In genomic region chr17:44071772-44072171, GRCh38 we compare ENCODE assay signal across 8 cellular contexts. TPM values are rescaled to one million over a fixed set of nuclear protein-coding genes. Genes with fewer than 3 reads are reported as not detected.
DNase-seq lines count a peak whose midpoint lies in the region; ATAC-seq and TF ChIP-seq lines count a peak whose summit lies in the region.

No MANE protein-coding gene starts in this region.

- no peaks in the 10 kb centered on the region; a peak in 1 of 5 replicates for H3K9me3 Mint-ChIP-seq in H9

- H3K4me1 Mint-ChIP-seq in H9, result peaks cover 17 to 29% of the 10 kb centered on the region in 2 experiments

- TF ChIP-seq CTCF in 22Rv1 (IDR thresholded peaks at IDR 0.05) (no peak), H9 (conservative IDR thresholded peaks at IDR 0.05) (no peak), lower lobe of right lung (IDR thresholded peaks at IDR 0.05) (no peak)

- H4K91ac ChIP-seq in H9 (ENCODE audit: insufficient read length, low read depth, low read length), result no peak overlapping the region

- WGBS in H9 (ENCODE audit: extremely low coverage, insufficient read length, low lambda C conversion rate), result no CpG with 5 or more reads among the region's 2 CpGs

- peak overlapping the region; percentile 93 to 96 for H3K4me3 Mint-ChIP-seq in H9

- H2BK15ac ChIP-seq in H9 (ENCODE audit: low read depth, low read length), result no peak overlapping the region

- no peak overlapping the region for H2AK5ac ChIP-seq in H9 (ENCODE audit: insufficient read length, low read length)

- H2BK20ac ChIP-seq in H9 (ENCODE audit: low read depth, low read length, poor library complexity, severe bottlenecking), result no peak overlapping the region

- H3K4me3 ChIP-seq in lower lobe of right lung, result peak overlapping the region; percentile 77

- peak overlapping the region; percentile 84 for H3K4me2 ChIP-seq in H9 (ENCODE audit: insufficient read depth, insufficient read length, low read length)

- no peak overlapping the region for H3K14ac ChIP-seq in H9 (ENCODE audit: insufficient read depth, low read length)

- H3K56ac ChIP-seq in H9 (ENCODE audit: insufficient read length, low read depth, low read length), result no peak overlapping the region

- no peak overlapping the region for H4K5ac ChIP-seq in H9 (ENCODE audit: insufficient read length, low read depth, low read length)

- H2BK120ac ChIP-seq in H9 (ENCODE audit: low read depth, low read length, poor library complexity, severe bottlenecking), result no peak overlapping the region

- H3K27me3 ChIP-seq in H9 (ENCODE audit: insufficient read depth, low read length), result no peaks in the 10 kb centered on the region
- H3K27me3 ChIP-seq in lower lobe of right lung (ENCODE audit: low read depth), result no peaks in the 10 kb centered on the region

- no peak overlapping the region for H3K23ac ChIP-seq in H9 (ENCODE audit: insufficient read length, low read depth, low read length)

- H3K4me1 ChIP-seq in H9 (ENCODE audit: insufficient read depth, low read length) (no peaks in the 10 kb centered on the region), lower lobe of right lung (peaks cover 34% of the 10 kb centered on the region)

- no peak overlapping the region for H2BK12ac ChIP-seq in H9 (ENCODE audit: insufficient read length, low read depth, low read length)

- H3K27ac ChIP-seq in 22Rv1, result peak overlapping the region; percentile 89
- H3K27ac ChIP-seq in H9 (ENCODE audit: insufficient read length, low read depth, low read length), result no peak overlapping the region
- peak overlapping the region; percentile 86 for H3K27ac ChIP-seq in lower lobe of right lung

- no peak for ATAC-seq in lower lobe of right lung
- ATAC-seq in GM19328 (IDR thresholded peaks at IDR 0.05; ENCODE audit: unreplicated experiment), result no peak
- no peak for ATAC-seq in HG03139 (IDR thresholded peaks at IDR 0.05; ENCODE audit: unreplicated experiment)

- peak overlapping the region; percentile 25 for H3K9ac ChIP-seq in H9 (ENCODE audit: extremely low read depth, insufficient read length, low read length)

- H3K79me2 ChIP-seq in H9 (ENCODE audit: insufficient read depth, low read length), result no peaks in the 10 kb centered on the region; the same call in 1 of the 2 replicates

- peaks cover 32% of the 10 kb centered on the region for H3K36me3 ChIP-seq in lower lobe of right lung

- peak overlapping the region; percentile 17 to 97 (median 91); a peak in 3 of 7 replicates for H3K27ac Mint-ChIP-seq in H9

- H3K23me2 ChIP-seq in H9 (ENCODE audit: insufficient read length, low read depth, low read length, poor library complexity, severe bottlenecking), result peaks cover 9% of the 10 kb centered on the region

- no peak overlapping the region for H3T11ph ChIP-seq in H9 (ENCODE audit: low read length)

- H2BK5ac ChIP-seq in H9 (ENCODE audit: insufficient read length, low read length), result no peak overlapping the region

- no peak overlapping the region for H2AFZ ChIP-seq in H9 (ENCODE audit: low read length)

- peaks cover 21 to 42% (median 33%) of the 10 kb centered on the region in 3 experiments; a peak in 6 of 7 replicates for H3K36me3 Mint-ChIP-seq in H9 (ENCODE audit: insufficient read depth in 1 of 3, low read depth in 3 of 3)

- H4K8ac ChIP-seq in H9 (replicated peaks; ENCODE audit: insufficient read length, low read depth, low read length), result no peak overlapping the region

- no peaks in the 10 kb centered on the region for H4K20me1 ChIP-seq in H9 (ENCODE audit: control insufficient read depth, insufficient read depth, insufficient read length)

- no peaks in the 10 kb centered on the region for H3K79me1 ChIP-seq in H9 (ENCODE audit: insufficient read depth, low read depth, low read length, poor library complexity, severe bottlenecking)

- no peak overlapping the region for H3K18ac ChIP-seq in H9 (ENCODE audit: insufficient read length, low read depth, low read length)

- no peaks in the 10 kb centered on the region for H3K27me3 Mint-ChIP-seq in H9 (ENCODE audit: low read depth)

- no peak overlapping the region for H3K4ac ChIP-seq in H9 (ENCODE audit: low read depth, low read length)

- H3K9me3 ChIP-seq in H9 (ENCODE audit: control insufficient read depth, low read depth, low read length), result no peaks in the 10 kb centered on the region
- H3K9me3 ChIP-seq in lower lobe of right lung, result no peaks in the 10 kb centered on the region

- DNase-seq in H9 (peak; percentile 38), astrocyte of the hippocampus (ENCODE audit: low read depth, low spot score) (peak; percentile 34), lower lobe of right lung (peak; percentile 15), HuH-7 (ENCODE audit: low spot score) (no peak), hepatic stellate cell (ENCODE audit: low spot score) (no peak)

- intact Hi-C loops in lower lobe of right lung (cut with DNase I), result no loop called here

RNA-seq across cellular contexts. Expression of gene G6PC3, which starts 1.2 kb away (rescaled TPM):
- 105 and 109 TPM in 2 replicates for total RNA-seq in H9 (2021)
- 40.1 TPM for total RNA-seq in lower lobe of right lung

RNA-seq across cellular contexts. Expression of gene LSM12, which starts 5.3 kb away (rescaled TPM):
- total RNA-seq in H9 (2021) (128 TPM in 2 replicates), lower lobe of right lung (39.1 TPM)

RNA-seq across cellular contexts. Expression of gene HDAC5, which starts 51.7 kb away (rescaled TPM):
- 39.5 and 41.3 TPM in 2 replicates for total RNA-seq in H9 (2021)
- 59.2 TPM for total RNA-seq in lower lobe of right lung

RNA-seq across cellular contexts. Expression of gene TMEM101, which starts 57.0 kb away (rescaled TPM):
- total RNA-seq in H9 (2021), result 18.6 and 21.1 TPM in 2 replicates
- 28.4 TPM for total RNA-seq in lower lobe of right lung

Comparison
In these comparisons a context has a peak if more than half of its experiments do, and no peak if none do; other contexts are left out.
1. DNase-seq: peak in H9 (single experiment), astrocyte of the hippocampus (single experiment) and lower lobe of right lung (single experiment); none in HuH-7 (single experiment) and hepatic stellate cell (single experiment).